In genomic region chr5:149322518-149322917, GRCh38 we compare ENCODE assay signal across 1 cellular context.
A peak's percentile ranks its signal among the peaks of the same experiment; 100 is the strongest.
TF ChIP-seq lines count a peak whose summit lies in the region.

No MANE protein-coding gene starts in this region.

TF ChIP-seq in HepG2, 621 proteins besides CTCF, POLR2A, EP300 and RAD21 (continued from another document):
- TF ChIP-seq ZNF687 (CRISPR knock-in tag; IDR thresholded peaks at IDR 0.05): peak; percentile 70
- TF ChIP-seq RNF219 (CRISPR knock-in tag; IDR thresholded peaks at IDR 0.05): no peak
- TF ChIP-seq HNRNPLL (IDR thresholded peaks at IDR 0.05; ENCODE audit: low read depth, low read length, poor library complexity, severe bottlenecking): peak; percentile 25
- peak; percentile 41; the same call in 1 of the 2 replicates for TF ChIP-seq TFAP4 (IDR thresholded peaks at IDR 0.05; ENCODE audit: borderline replicate concordance, low read depth)
- TF ChIP-seq ZNF589 (CRISPR knock-in tag; conservative IDR thresholded peaks at IDR 0.05): no peak
- TF ChIP-seq SNAPC5 (CRISPR knock-in tag; IDR thresholded peaks at IDR 0.05; ENCODE audit: borderline replicate concordance): no peak
- TF ChIP-seq ZNF766 (CRISPR knock-in tag; IDR thresholded peaks at IDR 0.05; ENCODE audit: borderline replicate concordance): no peak
- 0 out of 2 replicates have a peak, but pooled peaks have one; percentile 27 for TF ChIP-seq ZNF556 (CRISPR knock-in tag; IDR thresholded peaks at IDR 0.05; ENCODE audit: borderline replicate concordance)
- 0 out of 2 replicates have a peak, but pooled peaks have one; percentile 35 for TF ChIP-seq ATF2 (CRISPR knock-in tag; IDR thresholded peaks at IDR 0.05)
- TF ChIP-seq KDM1A (CRISPR knock-in tag; IDR thresholded peaks at IDR 0.05): peak; percentile 57; the same call in 1 of the 2 replicates
- peak; percentile 24; the same call in 1 of the 2 replicates for TF ChIP-seq ZNF350 (CRISPR knock-in tag; IDR thresholded peaks at IDR 0.05; ENCODE audit: borderline replicate concordance, low read depth)
- TF ChIP-seq SNAPC2 (CRISPR knock-in tag; IDR thresholded peaks at IDR 0.05): no peak
- TF ChIP-seq FIP1L1 (IDR thresholded peaks at IDR 0.05; ENCODE audit: borderline replicate concordance, insufficient read depth, low read depth, low read length): no peak
- no peak for TF ChIP-seq ZSCAN12 (CRISPR knock-in tag; IDR thresholded peaks at IDR 0.05)
- no peak for TF ChIP-seq ZSCAN22 (CRISPR knock-in tag; IDR thresholded peaks at IDR 0.05)
- no peak for TF ChIP-seq ZMAT5 (CRISPR knock-in tag; IDR thresholded peaks at IDR 0.05; ENCODE audit: borderline replicate concordance, low read depth)
- no peak for TF ChIP-seq MIER3 (CRISPR knock-in tag; IDR thresholded peaks at IDR 0.05; ENCODE audit: borderline replicate concordance)
- 0 out of 2 replicates have a peak, but pooled peaks have one; percentile 30 for TF ChIP-seq ZNF430 (CRISPR knock-in tag; IDR thresholded peaks at IDR 0.05)
- no peak for TF ChIP-seq NONO (IDR thresholded peaks at IDR 0.05)
- TF ChIP-seq NONO (CRISPR knock-in tag; conservative IDR thresholded peaks at IDR 0.05): peak; percentile 73; the same call in 1 of the 2 replicates
- TF ChIP-seq RORA (CRISPR knock-in tag; IDR thresholded peaks at IDR 0.05): no peak
- peak; percentile 20; the same call in 1 of the 2 replicates for TF ChIP-seq ZFY (CRISPR knock-in tag; IDR thresholded peaks at IDR 0.05)
- 0 out of 2 replicates have a peak, but pooled peaks have one; percentile 35 for TF ChIP-seq GATAD1 (CRISPR knock-in tag; IDR thresholded peaks at IDR 0.05)
